ENCODE assay signal across 16 cellular contexts in genomic region chr3:160796813-160797164, GRCh38. TPM values are rescaled to one million over a fixed set of nuclear protein-coding genes. Genes with fewer than 3 reads are reported as not detected.
A peak's percentile ranks its signal among the peaks of the same experiment; 100 is the strongest.
DNase-seq lines count a peak whose midpoint lies in the region; ATAC-seq and TF ChIP-seq lines count a peak whose summit lies in the region.
"Had no signal": no experiment of that assay in that cellular context is flagged by ENCODE, and none has a peak within 500 bp of the region (broad histone marks: within the 10 kb centered on the region; RNA-seq: fewer than 3 reads in every experiment).

No MANE protein-coding gene starts in this region.

- H3K27ac Mint-ChIP-seq in activated naive CD4-positive, alpha-beta T cell treated with anti-CD3 and anti-CD28 coated beads for 36 hours, result no peak overlapping the region
- no peak overlapping the region for H3K27ac Mint-ChIP-seq in chondrocyte (ENCODE audit: unreplicated experiment)
- H3K27ac Mint-ChIP-seq: activated T-helper 2 cell treated with anti-CD3 and anti-CD28 coated beads, Interferon-gamma antibody, Interleukin-2, Interleukin-4, amounts not matched to agents 10 μg/mL and 5 μg/mL and 100 μg/mL, durations not matched to agents 14 hours and 24 hours and 36 hours; T-helper 2 cell treated with Interferon-gamma antibody and Interleukin-4, amounts not matched to agents 5 μg/mL and 100 μg/mL, for 36 hours had no signal

- TF ChIP-seq CTCF in mucosa of descending colon (IDR thresholded peaks at IDR 0.05) (no peak), chondrocyte (IDR thresholded peaks at IDR 0.05) (no peak)

- ATAC-seq in esophagus mucosa (peak; percentile 96), mucosa of descending colon (peak; percentile 90), HG02852 (IDR thresholded peaks at IDR 0.05; ENCODE audit: unreplicated experiment) (no peak)

- no peaks in the 10 kb centered on the region for H3K4me1 ChIP-seq in mucosa of descending colon (ENCODE audit: low read depth)

- no peaks in the 10 kb centered on the region for H3K36me3 Mint-ChIP-seq in activated naive CD4-positive, alpha-beta T cell treated with anti-CD3 and anti-CD28 coated beads for 36 hours (ENCODE audit: low read depth)
- no peaks in the 10 kb centered on the region for H3K36me3 Mint-ChIP-seq in chondrocyte (ENCODE audit: low read depth)

- intact Hi-C loops in mucosa of descending colon (cut with DNase I, micrococcal nuclease), result no loop called here
- intact Hi-C loops in activated naive CD4-positive, alpha-beta T cell treated with anti-CD3 and anti-CD28 coated beads for 36 hours (cut with micrococcal nuclease), result no loop called here

- H3K27me3 Mint-ChIP-seq in activated naive CD4-positive, alpha-beta T cell treated with anti-CD3 and anti-CD28 coated beads for 36 hours (ENCODE audit: low read depth), result no peaks in the 10 kb centered on the region
- no peaks in the 10 kb centered on the region for H3K27me3 Mint-ChIP-seq in chondrocyte (ENCODE audit: low read depth)

- H3K9me3 Mint-ChIP-seq in activated naive CD4-positive, alpha-beta T cell treated with anti-CD3 and anti-CD28 coated beads for 36 hours, result no peaks in the 10 kb centered on the region
- H3K9me3 Mint-ChIP-seq in chondrocyte (ENCODE audit: low read depth), result peaks cover 5% of the 10 kb centered on the region
- H3K9me3 Mint-ChIP-seq: activated T-helper 2 cell treated with anti-CD3 and anti-CD28 coated beads, Interferon-gamma antibody, Interleukin-2, Interleukin-4, amounts not matched to agents 10 μg/mL and 5 μg/mL and 100 μg/mL, durations not matched to agents 14 hours and 24 hours and 36 hours; T-helper 2 cell treated with Interferon-gamma antibody and Interleukin-4, amounts not matched to agents 5 μg/mL and 100 μg/mL, for 36 hours had no signal

- DNase-seq in Caki2 (ENCODE audit: low read depth) (peak; percentile 10), LoVo (ENCODE audit: low spot score) (peak; percentile 61), mucosa of descending colon (no peak), NCI-H1694 treated with DMSO at 0.1 percent for 48 hours (lab: John Stamatoyannopoulos, UW) (no peak), chondrocyte (ENCODE audit: low spot score) (no peak)
- no peak for DNase-seq in activated naive CD4-positive, alpha-beta T cell treated with anti-CD3 and anti-CD28 coated beads for 36 hours
- DNase-seq: activated CD4-positive, alpha-beta T cell treated with anti-CD3 and anti-CD28 coated beads, Interleukin-2, amount 50 U/mL, for 4 hours; AML-193; Kasumi-1; NCI-H2227 treated with DMSO at 0.1 percent for 48 hours; stimulated activated CD4-positive, alpha-beta T cell treated with anti-CD3 and anti-CD28 coated beads, Interleukin-2, amount 100 ng/mL, for 48 hours had no signal

- H3K4me3 ChIP-seq in mucosa of descending colon, result no peak overlapping the region
- H3K4me3 ChIP-seq: lung had no signal

- no peak overlapping the region for H3K4me3 Mint-ChIP-seq in activated naive CD4-positive, alpha-beta T cell treated with anti-CD3 and anti-CD28 coated beads for 36 hours
- no peak overlapping the region for H3K4me3 Mint-ChIP-seq in chondrocyte (ENCODE audit: unreplicated experiment)
- H3K4me3 Mint-ChIP-seq: T-helper 2 cell treated with Interferon-gamma antibody and Interleukin-4, amounts not matched to agents 5 μg/mL and 100 μg/mL, for 36 hours had no signal

- no peaks in the 10 kb centered on the region for H3K9me3 ChIP-seq in mucosa of descending colon

- CTCF ChIA-PET in activated naive CD4-positive, alpha-beta T cell treated with anti-CD3 and anti-CD28 coated beads for 36 hours (lab: Charles Lee), result interaction anchor here (0.8 kb wide), 1 partner anchor 41 kb away, joined by 4 read pairs; the partner anchor contains the start of gene PPM1L

- no peaks in the 10 kb centered on the region for H3K36me3 ChIP-seq in mucosa of descending colon (ENCODE audit: low read depth)

- in situ Hi-C loops in Caki2 (cut with HindIII; ENCODE audit: low pct_unique_long_range_greater_than_20kb, low sequenced_read_pairs), result no loop called here

- peaks cover 5% of the 10 kb centered on the region for H3K4me1 Mint-ChIP-seq in activated naive CD4-positive, alpha-beta T cell treated with anti-CD3 and anti-CD28 coated beads for 36 hours (ENCODE audit: low read depth)
- peaks cover 4% of the 10 kb centered on the region for H3K4me1 Mint-ChIP-seq in chondrocyte (ENCODE audit: low read depth)

RNA-seq across cellular contexts. Expression of gene PPM1L, which starts 40.8 kb away (rescaled TPM):
- total RNA-seq in Caki2 (2014; rRNA removed; shearing (Covaris generic); ENCODE audit: low replicate concordance), result 0.06 and 1.2 TPM in 2 replicates
- 11.3 TPM for total RNA-seq in esophagus mucosa
- 10 to 100 TPM; 16.2 to 47.9 (median 21.6) TPM for total RNA-seq in mucosa of descending colon
- 1 to 10 TPM; 2.1 TPM for total RNA-seq in activated naive CD4-positive, alpha-beta T cell treated with anti-CD3 and anti-CD28 coated beads for 36 hours
- total RNA-seq in chondrocyte, result 3.3 to 9.6 TPM (median 8.5 TPM) in 3 replicates

Comparison
In these comparisons a context has a peak if more than half of its experiments do, and no peak if none do; other contexts are left out.
1. DNase-seq: peak in Caki2 (single experiment) and LoVo (single experiment); none in mucosa of descending colon (0 of 3), activated naive CD4-positive, alpha-beta T cell treated with anti-CD3 and anti-CD28 coated beads for 36 hours (single experiment), NCI-H1694 treated with DMSO at 0.1 percent for 48 hours (single experiment) and chondrocyte (single experiment).